In the genomic region with DNA sequence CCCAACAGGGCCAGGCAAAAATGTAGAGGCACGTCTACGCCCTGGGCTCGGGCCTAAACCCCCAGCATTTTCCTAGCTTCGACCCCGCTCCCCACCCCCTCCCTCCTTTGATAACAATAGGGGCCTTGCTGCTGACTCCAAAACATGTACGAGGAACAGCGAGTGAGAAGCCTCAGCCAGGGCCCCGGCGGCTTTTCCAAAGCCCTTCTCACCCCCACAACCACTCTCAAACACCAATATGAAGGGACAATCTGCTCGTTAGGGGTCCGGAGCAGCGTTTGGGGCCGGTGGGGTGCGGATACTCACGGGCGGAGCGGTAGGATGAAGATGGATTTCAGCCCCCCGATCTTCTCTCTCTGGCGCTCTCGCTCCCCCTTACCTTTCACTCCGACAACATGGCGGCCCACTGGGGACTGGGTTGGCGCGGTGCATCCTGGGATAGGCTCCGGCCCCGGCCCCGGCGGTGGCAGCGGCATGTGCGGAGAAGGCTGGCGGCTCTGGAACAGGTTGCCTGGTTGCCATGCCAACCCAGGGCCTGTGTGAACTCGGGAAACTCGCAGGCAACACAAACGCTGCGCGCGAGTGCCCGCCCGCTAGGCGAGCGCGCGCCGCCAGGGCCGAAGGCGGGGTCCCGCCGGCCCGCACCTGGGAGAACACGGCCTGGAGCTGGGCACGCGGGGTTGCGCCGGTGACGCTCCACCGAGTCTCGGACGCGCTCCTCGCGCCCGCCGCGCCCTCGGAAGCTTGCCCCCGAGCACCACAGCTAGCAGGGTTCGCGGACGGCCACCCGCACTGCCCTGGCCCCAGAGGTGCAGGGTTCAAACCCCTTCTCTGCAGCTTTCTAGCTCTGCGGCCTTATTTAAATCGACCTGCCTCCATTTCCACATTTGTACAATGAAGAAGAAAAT, we compare ENCODE assay signal across 7 cellular contexts. TPM values are rescaled to one million over a fixed set of nuclear protein-coding genes. Genes with fewer than 3 reads are reported as not detected.
A peak's percentile ranks its signal among the peaks of the same experiment; 100 is the strongest.
DNase-seq lines count a peak whose midpoint lies in the region; ATAC-seq, FAIRE-seq and TF ChIP-seq lines count a peak whose summit lies in the region.

A gene with protein sequence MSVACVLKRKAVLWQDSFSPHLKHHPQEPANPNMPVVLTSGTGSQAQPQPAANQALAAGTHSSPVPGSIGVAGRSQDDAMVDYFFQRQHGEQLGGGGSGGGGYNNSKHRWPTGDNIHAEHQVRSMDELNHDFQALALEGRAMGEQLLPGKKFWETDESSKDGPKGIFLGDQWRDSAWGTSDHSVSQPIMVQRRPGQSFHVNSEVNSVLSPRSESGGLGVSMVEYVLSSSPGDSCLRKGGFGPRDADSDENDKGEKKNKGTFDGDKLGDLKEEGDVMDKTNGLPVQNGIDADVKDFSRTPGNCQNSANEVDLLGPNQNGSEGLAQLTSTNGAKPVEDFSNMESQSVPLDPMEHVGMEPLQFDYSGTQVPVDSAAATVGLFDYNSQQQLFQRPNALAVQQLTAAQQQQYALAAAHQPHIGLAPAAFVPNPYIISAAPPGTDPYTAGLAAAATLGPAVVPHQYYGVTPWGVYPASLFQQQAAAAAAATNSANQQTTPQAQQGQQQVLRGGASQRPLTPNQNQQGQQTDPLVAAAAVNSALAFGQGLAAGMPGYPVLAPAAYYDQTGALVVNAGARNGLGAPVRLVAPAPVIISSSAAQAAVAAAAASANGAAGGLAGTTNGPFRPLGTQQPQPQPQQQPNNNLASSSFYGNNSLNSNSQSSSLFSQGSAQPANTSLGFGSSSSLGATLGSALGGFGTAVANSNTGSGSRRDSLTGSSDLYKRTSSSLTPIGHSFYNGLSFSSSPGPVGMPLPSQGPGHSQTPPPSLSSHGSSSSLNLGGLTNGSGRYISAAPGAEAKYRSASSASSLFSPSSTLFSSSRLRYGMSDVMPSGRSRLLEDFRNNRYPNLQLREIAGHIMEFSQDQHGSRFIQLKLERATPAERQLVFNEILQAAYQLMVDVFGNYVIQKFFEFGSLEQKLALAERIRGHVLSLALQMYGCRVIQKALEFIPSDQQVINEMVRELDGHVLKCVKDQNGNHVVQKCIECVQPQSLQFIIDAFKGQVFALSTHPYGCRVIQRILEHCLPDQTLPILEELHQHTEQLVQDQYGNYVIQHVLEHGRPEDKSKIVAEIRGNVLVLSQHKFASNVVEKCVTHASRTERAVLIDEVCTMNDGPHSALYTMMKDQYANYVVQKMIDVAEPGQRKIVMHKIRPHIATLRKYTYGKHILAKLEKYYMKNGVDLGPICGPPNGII (minus strand): TSS at position 408 of the 908 bp plus-strand sequence. CDS start 6,151 bp downstream, outside the sequence.

- H3K36me3 Mint-ChIP-seq in T-helper 2 cell treated with Interferon-gamma antibody and Interleukin-4, amounts not matched to agents 5 μg/mL and 100 μg/mL, for 36 hours (ENCODE audit: low read depth) = peaks cover 20% of the 10 kb centered on the region
- H3K36me3 Mint-ChIP-seq in astrocyte (ENCODE audit: low read depth, unreplicated experiment) = no peaks in the 10 kb centered on the region

- no peak for FAIRE-seq in astrocyte (lab: Jason Lieb, UNC)

- no peaks in the 10 kb centered on the region for H3K27me3 ChIP-seq in astrocyte (ENCODE audit: insufficient read depth, low read length)

- peak within 1 kb of the TSS; percentile 98 for H3K27ac ChIP-seq in astrocyte (ENCODE audit: low read depth, low read length)

- peak within 1 kb of the TSS; percentile 95 for H2AFZ ChIP-seq in astrocyte (ENCODE audit: low read depth, low read length)

- peaks cover 49% of the 10 kb centered on the region for H3K79me2 ChIP-seq in astrocyte (ENCODE audit: insufficient read depth, low read length)

- peak within 1 kb of the TSS; percentile 98 for H3K27ac Mint-ChIP-seq in T-helper 2 cell treated with Interferon-gamma antibody and Interleukin-4, amounts not matched to agents 5 μg/mL and 100 μg/mL, for 36 hours
- peak within 1 kb of the TSS; percentile 99 for H3K27ac Mint-ChIP-seq in astrocyte (ENCODE audit: unreplicated experiment)

- H4K20me1 ChIP-seq in astrocyte (ENCODE audit: insufficient read depth, low read length) = peaks cover 40% of the 10 kb centered on the region

- peak; percentile 98 to 99 for DNase-seq in NCI-H1930 (lab: John Stamatoyannopoulos, UW)
- peak; percentile 99 for DNase-seq in T-helper 2 cell treated with Interferon-gamma antibody and Interleukin-4, amounts not matched to agents 5 μg/mL and 100 μg/mL, for 36 hours (ENCODE audit: low spot score)
- peak; percentile 93 for DNase-seq in astrocyte (ENCODE audit: low read depth)
- peak; percentile 93 for DNase-seq in hepatic stellate cell (ENCODE audit: low spot score)
- peak; percentile 94 for DNase-seq in renal cortical epithelial cell (ENCODE audit: low read depth)

- H3K9me3 ChIP-seq in astrocyte (ENCODE audit: insufficient read depth, low read depth, low read length) = no peaks in the 10 kb centered on the region

- H3K27me3 Mint-ChIP-seq in T-helper 2 cell treated with Interferon-gamma antibody and Interleukin-4, amounts not matched to agents 5 μg/mL and 100 μg/mL, for 36 hours (ENCODE audit: low read depth) = no peaks in the 10 kb centered on the region
- no peaks in the 10 kb centered on the region for H3K27me3 Mint-ChIP-seq in astrocyte (ENCODE audit: low read depth, unreplicated experiment)

- H3K9ac ChIP-seq in astrocyte (ENCODE audit: low read length) = peak within 1 kb of the TSS; percentile 100

- H3K36me3 ChIP-seq in astrocyte (ENCODE audit: insufficient read depth, low read length) = no peaks in the 10 kb centered on the region

- H3K9me3 Mint-ChIP-seq in T-helper 2 cell treated with Interferon-gamma antibody and Interleukin-4, amounts not matched to agents 5 μg/mL and 100 μg/mL, for 36 hours = no peaks in the 10 kb centered on the region
- no peaks in the 10 kb centered on the region for H3K9me3 Mint-ChIP-seq in astrocyte (ENCODE audit: unreplicated experiment)

- H3K4me3 ChIP-seq in astrocyte (ENCODE audit: insufficient read depth, low read depth, low read length) = peak within 1 kb of the TSS; percentile 99

- peaks cover 18% of the 10 kb centered on the region for H3K4me1 Mint-ChIP-seq in T-helper 2 cell treated with Interferon-gamma antibody and Interleukin-4, amounts not matched to agents 5 μg/mL and 100 μg/mL, for 36 hours (ENCODE audit: low read depth)
- H3K4me1 Mint-ChIP-seq in astrocyte (ENCODE audit: low read depth, unreplicated experiment) = peaks cover 7% of the 10 kb centered on the region

- H3K4me3 Mint-ChIP-seq in T-helper 2 cell treated with Interferon-gamma antibody and Interleukin-4, amounts not matched to agents 5 μg/mL and 100 μg/mL, for 36 hours = peak within 1 kb of the TSS; percentile 96
- peak within 1 kb of the TSS; percentile 99 for H3K4me3 Mint-ChIP-seq in astrocyte (ENCODE audit: unreplicated experiment)

- no peaks in the 10 kb centered on the region for H3K4me1 ChIP-seq in astrocyte (ENCODE audit: insufficient read depth, low read length)

- TF ChIP-seq CTCF in astrocyte (IDR thresholded peaks at IDR 0.05; ENCODE audit: insufficient read depth, low read depth, low read length) = no peak

- peak within 1 kb of the TSS; percentile 89 for H3K4me2 ChIP-seq in astrocyte (ENCODE audit: low read length)

- peak; percentile 90 for ATAC-seq in GM18502 (IDR thresholded peaks at IDR 0.05; ENCODE audit: poor library complexity, unreplicated experiment)
- ATAC-seq in HG02970 (IDR thresholded peaks at IDR 0.05; ENCODE audit: low FRiP score, unreplicated experiment) = peak; percentile 98

RNA-seq across cellular contexts. Expression of the gene that starts here (rescaled TPM):
- total RNA-seq in astrocyte (131 and 143 TPM in 2 replicates), renal cortical epithelial cell (47.8 and 185 TPM in 2 replicates)

Comparison
In these comparisons a context has a peak if more than half of its experiments do, and no peak if none do; other contexts are left out.
1. Peak in every context shown above with its lines: DNase-seq, ATAC-seq, H3K4me3 ChIP-seq and H3K27ac ChIP-seq.